ENCODE assay signal across 28 cellular contexts in the genomic region with DNA sequence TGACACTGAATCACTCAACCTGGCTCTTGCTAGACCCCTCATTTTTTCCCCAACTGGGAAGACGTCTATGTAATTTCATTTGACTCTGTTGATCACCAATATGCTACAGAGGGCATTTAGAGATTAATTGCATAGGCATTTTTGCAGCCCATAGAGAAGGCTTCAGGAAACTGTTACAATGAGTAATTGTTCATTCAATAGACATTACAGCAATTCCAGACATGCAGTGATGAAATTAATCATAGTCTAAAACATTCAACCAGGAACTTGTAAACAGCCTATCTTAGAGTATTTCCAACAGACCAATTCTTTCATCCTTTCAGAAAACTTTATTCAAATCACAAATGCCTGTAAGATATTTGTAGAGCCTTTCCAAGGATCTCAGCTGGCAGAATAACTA.
DNase-seq lines count a peak whose midpoint lies in the region; ATAC-seq and TF ChIP-seq lines count a peak whose summit lies in the region.
"Had no signal": no experiment of that assay in that cellular context is flagged by ENCODE, and none has a peak within 500 bp of the region (broad histone marks: within the 10 kb centered on the region; RNA-seq: fewer than 3 reads in every experiment).

No MANE protein-coding gene starts in this region.

- H3K4me1 ChIP-seq in RWPE2 (ENCODE audit: insufficient read depth, poor library complexity, severe bottlenecking) (peaks cover 10% of the 10 kb centered on the region), smooth muscle cell (ENCODE audit: low read depth) (no peaks in the 10 kb centered on the region)
- H3K4me1 ChIP-seq: breast epithelium, left ventricle myocardium inferior, psoas muscle, vagina had no signal

- POLR2A ChIA-PET in GM10248 (lab: Yijun Ruan, JAX) = no interaction called here

- peak; percentile 94 for ATAC-seq in RWPE2 (ENCODE audit: low read depth)
- ATAC-seq: HCT116; naive thymus-derived CD4-positive, alpha-beta T cell; psoas muscle had no signal

- WGBS in smooth muscle cell (ENCODE audit: low lambda C conversion rate) = 63% methylated on average over 1 of the region's 1 CpG

- H3K27me3 ChIP-seq in RWPE2 (ENCODE audit: insufficient read depth, poor library complexity, severe bottlenecking) = no peaks in the 10 kb centered on the region
- H3K27me3 ChIP-seq in smooth muscle cell (ENCODE audit: low read depth) = no peaks in the 10 kb centered on the region
- H3K27me3 ChIP-seq: breast epithelium, vagina had no signal

- H3K4me2 ChIP-seq in smooth muscle cell = no peak overlapping the region

- CTCF ChIA-PET in GM10248 (lab: Yijun Ruan, JAX) = no interaction called here

- DNase-seq in A172 (ENCODE audit: low spot score) = peak; percentile 17
- DNase-seq in GM04503 (ENCODE audit: low read depth) = peak; percentile 25
- no peak for DNase-seq in RWPE2 (ENCODE audit: low spot score)
- peak; percentile 7 for DNase-seq in fibroblast of pulmonary artery (ENCODE audit: low read depth)
- no peak for DNase-seq in smooth muscle cell (lab: John Stamatoyannopoulos, UW; ENCODE audit: unreplicated experiment)
- no peak for DNase-seq in D341Med (ENCODE audit: low spot score)
- DNase-seq in hippocampal formation (lab: John Stamatoyannopoulos, UW) = no peak
- DNase-seq in GM10248 (ENCODE audit: extremely low spot score) = no peak
- DNase-seq: activated CD4-positive, alpha-beta T cell treated with anti-CD3 and anti-CD28 coated beads, Interleukin-2, amount 50 U/mL, for 4 hours; activated naive CD4-positive, alpha-beta T cell treated with Interleukin-2 at 50 U/mL for 16 hours; CD8-positive, alpha-beta memory T cell; DMS153; effector memory CD4-positive, alpha-beta T cell; hypothalamus; immature natural killer cell; Karpas-422; left ventricle myocardium inferior; naive thymus-derived CD4-positive, alpha-beta T cell; NCI-H1694; NCI-H524 treated with DMSO at 0.1 percent for 48 hours; nucleus accumbens; psoas muscle; SIG-M5; T-helper 1 cell had no signal

- H3K9me3 ChIP-seq in RWPE2 (ENCODE audit: severe bottlenecking) (no peaks in the 10 kb centered on the region), smooth muscle cell (replicated peaks; ENCODE audit: low read depth) (no peaks in the 10 kb centered on the region)
- H3K9me3 ChIP-seq: breast epithelium, left ventricle myocardium inferior, psoas muscle, thoracic aorta, vagina had no signal

- H3F3A ChIP-seq in smooth muscle cell (ENCODE audit: low read depth) = no peaks in the 10 kb centered on the region

- H3K27ac ChIP-seq in RWPE2 (ENCODE audit: poor library complexity, severe bottlenecking) = peak overlapping the region; percentile 37
- H3K27ac ChIP-seq in smooth muscle cell (ENCODE audit: low read depth) = no peak overlapping the region
- H3K27ac ChIP-seq: breast epithelium, left ventricle myocardium inferior, psoas muscle, thoracic aorta, vagina had no signal

- no peaks in the 10 kb centered on the region for H3K79me2 ChIP-seq in smooth muscle cell (ENCODE audit: low read depth)

- H3K4me3 ChIP-seq in RWPE2 (ENCODE audit: severe bottlenecking) = no peak overlapping the region
- no peak overlapping the region for H3K4me3 ChIP-seq in fibroblast of pulmonary artery (replicated peaks; ENCODE audit: low read depth, low read length)
- no peak overlapping the region for H3K4me3 ChIP-seq in smooth muscle cell
- H3K4me3 ChIP-seq: breast epithelium, left ventricle myocardium inferior, psoas muscle, thoracic aorta, vagina had no signal

- H3K9ac ChIP-seq in smooth muscle cell (ENCODE audit: low read depth) = no peak overlapping the region

- TF ChIP-seq CTCF in RWPE2 (IDR thresholded peaks at IDR 0.05; ENCODE audit: poor library complexity, severe bottlenecking) (no peak), fibroblast of pulmonary artery (IDR thresholded peaks at IDR 0.05; ENCODE audit: low read length, missing control alignments) (no peak), smooth muscle cell (IDR thresholded peaks at IDR 0.05; ENCODE audit: borderline replicate concordance, insufficient read depth, poor library complexity, severe bottlenecking) (no peak), GM10248 (IDR thresholded peaks at IDR 0.05; ENCODE audit: control extremely low read depth, extremely low read depth, low read depth, missing control alignments) (no peak)

- no peaks in the 10 kb centered on the region for H3K36me3 ChIP-seq in RWPE2 (ENCODE audit: low read depth)
- no peaks in the 10 kb centered on the region for H3K36me3 ChIP-seq in smooth muscle cell (ENCODE audit: low read depth)
- H3K36me3 ChIP-seq: breast epithelium, left ventricle myocardium inferior, thoracic aorta, vagina had no signal

- no peak overlapping the region for H2AFZ ChIP-seq in smooth muscle cell (ENCODE audit: low read depth)

- H4K20me1 ChIP-seq in smooth muscle cell (ENCODE audit: low read depth) = no peaks in the 10 kb centered on the region

Comparison
In these comparisons a context has a peak if more than half of its experiments do, and no peak if none do; other contexts are left out.
1. DNase-seq: peak in A172 (single experiment), GM04503 (single experiment) and fibroblast of pulmonary artery (single experiment); none in RWPE2 (single experiment), smooth muscle cell (single experiment), D341Med (single experiment), hippocampal formation (0 of 2) and GM10248 (single experiment).